Comparison of ENCODE assay signal across 1 cellular context in the genomic region with DNA sequence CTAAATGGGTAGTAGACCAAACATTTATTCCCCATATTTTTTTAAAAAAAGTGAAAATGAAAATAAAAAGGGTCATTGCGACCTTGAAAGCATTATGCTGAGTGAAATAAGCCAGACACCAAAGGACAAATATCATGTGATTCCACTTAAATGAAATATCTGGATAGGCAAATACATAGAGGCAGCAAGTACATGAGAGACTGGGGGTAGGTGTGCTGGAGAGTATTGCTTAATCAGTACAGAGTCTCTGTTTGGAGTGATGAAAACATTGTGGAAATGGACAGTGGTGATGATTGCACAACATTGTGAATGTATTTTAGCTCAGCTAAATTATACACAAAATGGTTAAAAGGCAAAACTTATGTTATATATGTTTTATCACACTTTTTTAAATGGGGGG.
TF ChIP-seq lines count a peak whose summit lies in the region.

No MANE protein-coding gene starts in this region.

TF ChIP-seq in HepG2, 621 proteins besides CTCF, POLR2A, EP300 and RAD21 (continued from another document and continues in another):
- TF ChIP-seq, protein P1, sequence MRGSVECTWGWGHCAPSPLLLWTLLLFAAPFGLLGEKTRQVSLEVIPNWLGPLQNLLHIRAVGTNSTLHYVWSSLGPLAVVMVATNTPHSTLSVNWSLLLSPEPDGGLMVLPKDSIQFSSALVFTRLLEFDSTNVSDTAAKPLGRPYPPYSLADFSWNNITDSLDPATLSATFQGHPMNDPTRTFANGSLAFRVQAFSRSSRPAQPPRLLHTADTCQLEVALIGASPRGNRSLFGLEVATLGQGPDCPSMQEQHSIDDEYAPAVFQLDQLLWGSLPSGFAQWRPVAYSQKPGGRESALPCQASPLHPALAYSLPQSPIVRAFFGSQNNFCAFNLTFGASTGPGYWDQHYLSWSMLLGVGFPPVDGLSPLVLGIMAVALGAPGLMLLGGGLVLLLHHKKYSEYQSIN (CRISPR knock-in tag; IDR thresholded peaks at IDR 0.05; ENCODE audit: borderline replicate concordance) = no peak
- TF ChIP-seq THAP11 (CRISPR knock-in tag; IDR thresholded peaks at IDR 0.05) = peak; percentile 65
- TF ChIP-seq ZNF567 (CRISPR knock-in tag; IDR thresholded peaks at IDR 0.05; ENCODE audit: borderline replicate concordance) = no peak
- no peak for TF ChIP-seq XRCC5 (optimal IDR thresholded peaks at IDR 0.05; ENCODE audit: low read length)
- TF ChIP-seq ZSCAN31 (CRISPR knock-in tag; IDR thresholded peaks at IDR 0.05; ENCODE audit: low read depth) = no peak
- peak; percentile 67; the same call in 1 of the 2 replicates for TF ChIP-seq SP140L (CRISPR knock-in tag; IDR thresholded peaks at IDR 0.05; ENCODE audit: borderline replicate concordance)
- TF ChIP-seq, protein P2, sequence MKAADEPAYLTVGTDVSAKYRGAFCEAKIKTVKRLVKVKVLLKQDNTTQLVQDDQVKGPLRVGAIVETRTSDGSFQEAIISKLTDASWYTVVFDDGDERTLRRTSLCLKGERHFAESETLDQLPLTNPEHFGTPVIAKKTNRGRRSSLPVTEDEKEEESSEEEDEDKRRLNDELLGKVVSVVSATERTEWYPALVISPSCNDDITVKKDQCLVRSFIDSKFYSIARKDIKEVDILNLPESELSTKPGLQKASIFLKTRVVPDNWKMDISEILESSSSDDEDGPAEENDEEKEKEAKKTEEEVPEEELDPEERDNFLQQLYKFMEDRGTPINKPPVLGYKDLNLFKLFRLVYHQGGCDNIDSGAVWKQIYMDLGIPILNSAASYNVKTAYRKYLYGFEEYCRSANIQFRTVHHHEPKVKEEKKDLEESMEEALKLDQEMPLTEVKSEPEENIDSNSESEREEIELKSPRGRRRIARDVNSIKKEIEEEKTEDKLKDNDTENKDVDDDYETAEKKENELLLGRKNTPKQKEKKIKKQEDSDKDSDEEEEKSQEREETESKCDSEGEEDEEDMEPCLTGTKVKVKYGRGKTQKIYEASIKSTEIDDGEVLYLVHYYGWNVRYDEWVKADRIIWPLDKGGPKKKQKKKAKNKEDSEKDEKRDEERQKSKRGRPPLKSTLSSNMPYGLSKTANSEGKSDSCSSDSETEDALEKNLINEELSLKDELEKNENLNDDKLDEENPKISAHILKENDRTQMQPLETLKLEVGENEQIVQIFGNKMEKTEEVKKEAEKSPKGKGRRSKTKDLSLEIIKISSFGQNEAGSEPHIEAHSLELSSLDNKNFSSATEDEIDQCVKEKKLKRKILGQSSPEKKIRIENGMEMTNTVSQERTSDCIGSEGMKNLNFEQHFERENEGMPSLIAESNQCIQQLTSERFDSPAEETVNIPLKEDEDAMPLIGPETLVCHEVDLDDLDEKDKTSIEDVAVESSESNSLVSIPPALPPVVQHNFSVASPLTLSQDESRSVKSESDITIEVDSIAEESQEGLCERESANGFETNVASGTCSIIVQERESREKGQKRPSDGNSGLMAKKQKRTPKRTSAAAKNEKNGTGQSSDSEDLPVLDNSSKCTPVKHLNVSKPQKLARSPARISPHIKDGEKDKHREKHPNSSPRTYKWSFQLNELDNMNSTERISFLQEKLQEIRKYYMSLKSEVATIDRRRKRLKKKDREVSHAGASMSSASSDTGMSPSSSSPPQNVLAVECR (CRISPR knock-in tag; IDR thresholded peaks at IDR 0.05; ENCODE audit: borderline replicate concordance) = no peak; the same call in 1 of the 2 replicates
- no peak for TF ChIP-seq PCBP2 (optimal IDR thresholded peaks at IDR 0.05; ENCODE audit: low read depth, low read length, poor library complexity, severe bottlenecking)
- peak; percentile 98 for TF ChIP-seq MED1 (CRISPR knock-in tag; IDR thresholded peaks at IDR 0.05)
- no peak for TF ChIP-seq ZNF383 (CRISPR knock-in tag; IDR thresholded peaks at IDR 0.05; ENCODE audit: borderline replicate concordance)
- TF ChIP-seq ZKSCAN5 (CRISPR knock-in tag; IDR thresholded peaks at IDR 0.05) = no peak
- TF ChIP-seq ZBTB7B (CRISPR knock-in tag; IDR thresholded peaks at IDR 0.05) = peak; percentile 88
- TF ChIP-seq, protein P3, sequence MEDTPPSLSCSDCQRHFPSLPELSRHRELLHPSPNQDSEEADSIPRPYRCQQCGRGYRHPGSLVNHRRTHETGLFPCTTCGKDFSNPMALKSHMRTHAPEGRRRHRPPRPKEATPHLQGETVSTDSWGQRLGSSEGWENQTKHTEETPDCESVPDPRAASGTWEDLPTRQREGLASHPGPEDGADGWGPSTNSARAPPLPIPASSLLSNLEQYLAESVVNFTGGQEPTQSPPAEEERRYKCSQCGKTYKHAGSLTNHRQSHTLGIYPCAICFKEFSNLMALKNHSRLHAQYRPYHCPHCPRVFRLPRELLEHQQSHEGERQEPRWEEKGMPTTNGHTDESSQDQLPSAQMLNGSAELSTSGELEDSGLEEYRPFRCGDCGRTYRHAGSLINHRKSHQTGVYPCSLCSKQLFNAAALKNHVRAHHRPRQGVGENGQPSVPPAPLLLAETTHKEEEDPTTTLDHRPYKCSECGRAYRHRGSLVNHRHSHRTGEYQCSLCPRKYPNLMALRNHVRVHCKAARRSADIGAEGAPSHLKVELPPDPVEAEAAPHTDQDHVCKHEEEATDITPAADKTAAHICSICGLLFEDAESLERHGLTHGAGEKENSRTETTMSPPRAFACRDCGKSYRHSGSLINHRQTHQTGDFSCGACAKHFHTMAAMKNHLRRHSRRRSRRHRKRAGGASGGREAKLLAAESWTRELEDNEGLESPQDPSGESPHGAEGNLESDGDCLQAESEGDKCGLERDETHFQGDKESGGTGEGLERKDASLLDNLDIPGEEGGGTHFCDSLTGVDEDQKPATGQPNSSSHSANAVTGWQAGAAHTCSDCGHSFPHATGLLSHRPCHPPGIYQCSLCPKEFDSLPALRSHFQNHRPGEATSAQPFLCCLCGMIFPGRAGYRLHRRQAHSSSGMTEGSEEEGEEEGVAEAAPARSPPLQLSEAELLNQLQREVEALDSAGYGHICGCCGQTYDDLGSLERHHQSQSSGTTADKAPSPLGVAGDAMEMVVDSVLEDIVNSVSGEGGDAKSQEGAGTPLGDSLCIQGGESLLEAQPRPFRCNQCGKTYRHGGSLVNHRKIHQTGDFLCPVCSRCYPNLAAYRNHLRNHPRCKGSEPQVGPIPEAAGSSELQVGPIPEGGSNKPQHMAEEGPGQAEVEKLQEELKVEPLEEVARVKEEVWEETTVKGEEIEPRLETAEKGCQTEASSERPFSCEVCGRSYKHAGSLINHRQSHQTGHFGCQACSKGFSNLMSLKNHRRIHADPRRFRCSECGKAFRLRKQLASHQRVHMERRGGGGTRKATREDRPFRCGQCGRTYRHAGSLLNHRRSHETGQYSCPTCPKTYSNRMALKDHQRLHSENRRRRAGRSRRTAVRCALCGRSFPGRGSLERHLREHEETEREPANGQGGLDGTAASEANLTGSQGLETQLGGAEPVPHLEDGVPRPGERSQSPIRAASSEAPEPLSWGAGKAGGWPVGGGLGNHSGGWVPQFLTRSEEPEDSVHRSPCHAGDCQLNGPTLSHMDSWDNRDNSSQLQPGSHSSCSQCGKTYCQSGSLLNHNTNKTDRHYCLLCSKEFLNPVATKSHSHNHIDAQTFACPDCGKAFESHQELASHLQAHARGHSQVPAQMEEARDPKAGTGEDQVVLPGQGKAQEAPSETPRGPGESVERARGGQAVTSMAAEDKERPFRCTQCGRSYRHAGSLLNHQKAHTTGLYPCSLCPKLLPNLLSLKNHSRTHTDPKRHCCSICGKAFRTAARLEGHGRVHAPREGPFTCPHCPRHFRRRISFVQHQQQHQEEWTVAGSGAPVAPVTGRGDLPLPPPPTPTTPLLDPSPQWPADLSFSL (CRISPR knock-in tag; IDR thresholded peaks at IDR 0.05) = 0 out of 2 replicates have a peak, but pooled peaks have one; percentile 67
- TF ChIP-seq, protein P4, sequence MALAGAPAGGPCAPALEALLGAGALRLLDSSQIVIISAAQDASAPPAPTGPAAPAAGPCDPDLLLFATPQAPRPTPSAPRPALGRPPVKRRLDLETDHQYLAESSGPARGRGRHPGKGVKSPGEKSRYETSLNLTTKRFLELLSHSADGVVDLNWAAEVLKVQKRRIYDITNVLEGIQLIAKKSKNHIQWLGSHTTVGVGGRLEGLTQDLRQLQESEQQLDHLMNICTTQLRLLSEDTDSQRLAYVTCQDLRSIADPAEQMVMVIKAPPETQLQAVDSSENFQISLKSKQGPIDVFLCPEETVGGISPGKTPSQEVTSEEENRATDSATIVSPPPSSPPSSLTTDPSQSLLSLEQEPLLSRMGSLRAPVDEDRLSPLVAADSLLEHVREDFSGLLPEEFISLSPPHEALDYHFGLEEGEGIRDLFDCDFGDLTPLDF (CRISPR knock-in tag; IDR thresholded peaks at IDR 0.05) = peak; percentile 36; the same call in 1 of the 2 replicates
- peak; percentile 90 for TF ChIP-seq PHF21A (CRISPR knock-in tag; IDR thresholded peaks at IDR 0.05)
- peak; percentile 71; the same call in 1 of the 2 replicates for TF ChIP-seq SMC3 (IDR thresholded peaks at IDR 0.05; ENCODE audit: low read length)
- TF ChIP-seq BRD4 (CRISPR knock-in tag; IDR thresholded peaks at IDR 0.05) = peak; percentile 67; the same call in 1 of the 2 replicates
- TF ChIP-seq ZNF160 (CRISPR knock-in tag; IDR thresholded peaks at IDR 0.05) = no peak
- TF ChIP-seq, protein P5, sequence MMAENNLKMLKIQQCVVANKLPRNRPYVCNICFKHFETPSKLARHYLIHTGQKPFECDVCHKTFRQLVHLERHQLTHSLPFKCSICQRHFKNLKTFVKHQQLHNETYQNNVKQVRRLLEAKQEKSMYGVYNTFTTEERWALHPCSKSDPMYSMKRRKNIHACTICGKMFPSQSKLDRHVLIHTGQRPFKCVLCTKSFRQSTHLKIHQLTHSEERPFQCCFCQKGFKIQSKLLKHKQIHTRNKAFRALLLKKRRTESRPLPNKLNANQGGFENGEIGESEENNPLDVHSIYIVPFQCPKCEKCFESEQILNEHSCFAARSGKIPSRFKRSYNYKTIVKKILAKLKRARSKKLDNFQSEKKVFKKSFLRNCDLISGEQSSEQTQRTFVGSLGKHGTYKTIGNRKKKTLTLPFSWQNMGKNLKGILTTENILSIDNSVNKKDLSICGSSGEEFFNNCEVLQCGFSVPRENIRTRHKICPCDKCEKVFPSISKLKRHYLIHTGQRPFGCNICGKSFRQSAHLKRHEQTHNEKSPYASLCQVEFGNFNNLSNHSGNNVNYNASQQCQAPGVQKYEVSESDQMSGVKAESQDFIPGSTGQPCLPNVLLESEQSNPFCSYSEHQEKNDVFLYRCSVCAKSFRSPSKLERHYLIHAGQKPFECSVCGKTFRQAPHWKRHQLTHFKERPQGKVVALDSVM (CRISPR knock-in tag; IDR thresholded peaks at IDR 0.05) = 0 out of 2 replicates have a peak, but pooled peaks have one; percentile 37
- TF ChIP-seq NFE2L2 (IDR thresholded peaks at IDR 0.05; ENCODE audit: low read length) = no peak
- TF ChIP-seq, protein P6, sequence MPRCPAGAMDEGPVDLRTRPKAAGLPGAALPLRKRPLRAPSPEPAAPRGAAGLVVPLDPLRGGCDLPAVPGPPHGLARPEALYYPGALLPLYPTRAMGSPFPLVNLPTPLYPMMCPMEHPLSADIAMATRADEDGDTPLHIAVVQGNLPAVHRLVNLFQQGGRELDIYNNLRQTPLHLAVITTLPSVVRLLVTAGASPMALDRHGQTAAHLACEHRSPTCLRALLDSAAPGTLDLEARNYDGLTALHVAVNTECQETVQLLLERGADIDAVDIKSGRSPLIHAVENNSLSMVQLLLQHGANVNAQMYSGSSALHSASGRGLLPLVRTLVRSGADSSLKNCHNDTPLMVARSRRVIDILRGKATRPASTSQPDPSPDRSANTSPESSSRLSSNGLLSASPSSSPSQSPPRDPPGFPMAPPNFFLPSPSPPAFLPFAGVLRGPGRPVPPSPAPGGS (CRISPR knock-in tag; IDR thresholded peaks at IDR 0.05) = no peak
- TF ChIP-seq TRIM24 (CRISPR knock-in tag; IDR thresholded peaks at IDR 0.05) = peak; percentile 94
- TF ChIP-seq MIXL1 (CRISPR knock-in tag; IDR thresholded peaks at IDR 0.05) = peak; percentile 81
- no peak for TF ChIP-seq ZNF672 (CRISPR knock-in tag; IDR thresholded peaks at IDR 0.05)
- TF ChIP-seq FOXK2 (IDR thresholded peaks at IDR 0.05) = no peak; the same call in 1 of the 2 replicates
- TF ChIP-seq ZNF121 (CRISPR knock-in tag; IDR thresholded peaks at IDR 0.05) = no peak; the same call in 1 of the 2 replicates
- no peak for TF ChIP-seq RBM39 (IDR thresholded peaks at IDR 0.05; ENCODE audit: low read depth, low read length, poor library complexity, severe bottlenecking)
- TF ChIP-seq, protein P7, sequence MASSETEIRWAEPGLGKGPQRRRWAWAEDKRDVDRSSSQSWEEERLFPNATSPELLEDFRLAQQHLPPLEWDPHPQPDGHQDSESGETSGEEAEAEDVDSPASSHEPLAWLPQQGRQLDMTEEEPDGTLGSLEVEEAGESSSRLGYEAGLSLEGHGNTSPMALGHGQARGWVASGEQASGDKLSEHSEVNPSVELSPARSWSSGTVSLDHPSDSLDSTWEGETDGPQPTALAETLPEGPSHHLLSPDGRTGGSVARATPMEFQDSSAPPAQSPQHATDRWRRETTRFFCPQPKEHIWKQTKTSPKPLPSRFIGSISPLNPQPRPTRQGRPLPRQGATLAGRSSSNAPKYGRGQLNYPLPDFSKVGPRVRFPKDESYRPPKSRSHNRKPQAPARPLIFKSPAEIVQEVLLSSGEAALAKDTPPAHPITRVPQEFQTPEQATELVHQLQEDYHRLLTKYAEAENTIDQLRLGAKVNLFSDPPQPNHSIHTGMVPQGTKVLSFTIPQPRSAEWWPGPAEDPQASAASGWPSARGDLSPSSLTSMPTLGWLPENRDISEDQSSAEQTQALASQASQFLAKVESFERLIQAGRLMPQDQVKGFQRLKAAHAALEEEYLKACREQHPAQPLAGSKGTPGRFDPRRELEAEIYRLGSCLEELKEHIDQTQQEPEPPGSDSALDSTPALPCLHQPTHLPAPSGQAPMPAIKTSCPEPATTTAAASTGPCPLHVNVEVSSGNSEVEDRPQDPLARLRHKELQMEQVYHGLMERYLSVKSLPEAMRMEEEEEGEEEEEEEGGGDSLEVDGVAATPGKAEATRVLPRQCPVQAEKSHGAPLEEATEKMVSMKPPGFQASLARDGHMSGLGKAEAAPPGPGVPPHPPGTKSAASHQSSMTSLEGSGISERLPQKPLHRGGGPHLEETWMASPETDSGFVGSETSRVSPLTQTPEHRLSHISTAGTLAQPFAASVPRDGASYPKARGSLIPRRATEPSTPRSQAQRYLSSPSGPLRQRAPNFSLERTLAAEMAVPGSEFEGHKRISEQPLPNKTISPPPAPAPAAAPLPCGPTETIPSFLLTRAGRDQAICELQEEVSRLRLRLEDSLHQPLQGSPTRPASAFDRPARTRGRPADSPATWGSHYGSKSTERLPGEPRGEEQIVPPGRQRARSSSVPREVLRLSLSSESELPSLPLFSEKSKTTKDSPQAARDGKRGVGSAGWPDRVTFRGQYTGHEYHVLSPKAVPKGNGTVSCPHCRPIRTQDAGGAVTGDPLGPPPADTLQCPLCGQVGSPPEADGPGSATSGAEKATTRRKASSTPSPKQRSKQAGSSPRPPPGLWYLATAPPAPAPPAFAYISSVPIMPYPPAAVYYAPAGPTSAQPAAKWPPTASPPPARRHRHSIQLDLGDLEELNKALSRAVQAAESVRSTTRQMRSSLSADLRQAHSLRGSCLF (CRISPR knock-in tag; IDR thresholded peaks at IDR 0.05; ENCODE audit: borderline replicate concordance) = no peak
- TF ChIP-seq ZNF562 (CRISPR knock-in tag; IDR thresholded peaks at IDR 0.05; ENCODE audit: borderline replicate concordance) = no peak
- 0 out of 2 replicates have a peak, but pooled peaks have one; percentile 49 for TF ChIP-seq ZNF317 (CRISPR knock-in tag; IDR thresholded peaks at IDR 0.05)
